In the genomic region with DNA sequence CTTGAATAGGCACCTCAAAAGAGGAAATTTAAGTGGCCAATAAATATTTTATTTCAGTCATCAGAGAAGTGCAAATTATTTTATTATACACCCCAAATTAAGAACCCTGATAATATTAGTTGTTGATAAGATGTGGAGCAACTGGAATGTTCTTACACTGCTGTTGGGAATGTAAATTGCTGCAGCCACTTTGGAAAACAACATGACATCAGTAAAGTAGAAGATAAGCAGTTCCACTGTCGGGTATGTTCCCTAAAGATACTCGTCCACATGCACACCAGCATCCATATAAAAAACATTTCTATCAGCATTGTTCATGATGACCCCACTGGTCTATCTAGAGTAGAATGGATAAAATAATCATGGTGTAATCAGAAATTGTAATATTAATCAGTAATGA, we compare ENCODE assay signal across 23 cellular contexts.
"Had no signal": no experiment of that assay in that cellular context is flagged by ENCODE, and none has a peak within 500 bp of the region (broad histone marks: within the 10 kb centered on the region; RNA-seq: fewer than 3 reads in every experiment).

No MANE protein-coding gene starts in this region.

- DNase-seq: activated B cell treated with CpG ODN at 0.5 μM for 24 hours; activated CD4-positive, alpha-beta memory T cell treated with anti-CD3 and anti-CD28 coated beads for 36 hours; activated CD4-positive, alpha-beta T cell treated with anti-CD3 and anti-CD28 coated beads for 36 hours; activated naive CD4-positive, alpha-beta T cell treated with Interleukin-2 at 50 U/mL for 16 hours; activated naive CD8-positive, alpha-beta T cell treated with anti-CD3 and anti-CD28 coated beads for 36 hours; activated T-cell treated with anti-CD3 and anti-CD28 coated beads, Interleukin-2, amount 50 U/mL, for 48 hours; amniotic stem cell; foreskin fibroblast; immature natural killer cell; kidney glomerular epithelial cell; right lobe of liver; small intestine; stimulated activated CD4-positive, alpha-beta T cell treated with anti-CD3 and anti-CD28 coated beads, Interleukin-2, amount 100 ng/mL, for 24 hours; stimulated activated naive CD8-positive, alpha-beta T cell treated with anti-CD3 and anti-CD28 coated beads, Interleukin-15, amount 100 ng/mL, for 72 hours; T1000; tibial artery had no signal

- H3K27ac ChIP-seq: coronary artery, epithelial cell of prostate, hepatocyte, neutrophil, parathyroid adenoma, right lobe of liver had no signal

- H3K4me3 ChIP-seq: coronary artery, hepatocyte, right lobe of liver, tibial artery had no signal

- H3K27me3 ChIP-seq: hepatocyte, neutrophil, right lobe of liver, tibial artery had no signal

- H3K4me2 ChIP-seq: hepatocyte had no signal

- H3K9me3 ChIP-seq: neutrophil, right lobe of liver, tibial artery had no signal

- FAIRE-seq: bronchial epithelial cell, small intestine had no signal

- H2AFZ ChIP-seq: hepatocyte, parathyroid adenoma had no signal

- H3K9ac ChIP-seq: parathyroid adenoma had no signal

- ATAC-seq: activated CD4-positive, alpha-beta T cell treated with anti-CD3 and anti-CD28 coated beads for 36 hours; right lobe of liver; stimulated activated effector memory CD8-positive, alpha-beta T cell treated with anti-CD3 and anti-CD28 coated beads, Interleukin-12 subunit alpha, Interleukin-12 subunit beta, amount 100 ng/mL, for 72 hours; stimulated activated naive CD8-positive, alpha-beta T cell treated with anti-CD3 and anti-CD28 coated beads, Interleukin-15, amount 100 ng/mL, for 72 hours had no signal
